ENCODE assay signal across 1 cellular context in genomic region chr11:110890995-110891394, GRCh38.
TF ChIP-seq lines count a peak whose summit lies in the region.

No MANE protein-coding gene starts in this region.

TF ChIP-seq in IMR-90, 13 proteins besides CTCF, POLR2A, EP300 and RAD21 (continued from another document):
- TF ChIP-seq, protein P1, sequence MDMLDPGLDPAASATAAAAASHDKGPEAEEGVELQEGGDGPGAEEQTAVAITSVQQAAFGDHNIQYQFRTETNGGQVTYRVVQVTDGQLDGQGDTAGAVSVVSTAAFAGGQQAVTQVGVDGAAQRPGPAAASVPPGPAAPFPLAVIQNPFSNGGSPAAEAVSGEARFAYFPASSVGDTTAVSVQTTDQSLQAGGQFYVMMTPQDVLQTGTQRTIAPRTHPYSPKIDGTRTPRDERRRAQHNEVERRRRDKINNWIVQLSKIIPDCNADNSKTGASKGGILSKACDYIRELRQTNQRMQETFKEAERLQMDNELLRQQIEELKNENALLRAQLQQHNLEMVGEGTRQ (IDR thresholded peaks at IDR 0.05; ENCODE audit: low read depth, low read length), result no peak
- no peak for TF ChIP-seq NFE2L2 (IDR thresholded peaks at IDR 0.05; ENCODE audit: low read depth, low read length)
- TF ChIP-seq CEBPB (IDR thresholded peaks at IDR 0.05; ENCODE audit: low read depth, low read length), result no peak
- no peak for TF ChIP-seq MXI1 (IDR thresholded peaks at IDR 0.05; ENCODE audit: borderline replicate concordance, low read depth, low read length)
- no peak for TF ChIP-seq FOS (IDR thresholded peaks at IDR 0.05; ENCODE audit: low read depth, low read length)
- no peak for TF ChIP-seq BHLHE40 (IDR thresholded peaks at IDR 0.05; ENCODE audit: low read depth, low read length)
- TF ChIP-seq SMC3 (IDR thresholded peaks at IDR 0.05; ENCODE audit: low read depth, low read length), result no peak
